In genomic region chr4:122604146-122604545, GRCh38 we compare ENCODE assay signal across 24 cellular contexts. TPM values are rescaled to one million over a fixed set of nuclear protein-coding genes. Genes with fewer than 3 reads are reported as not detected.
"Had no signal": no experiment of that assay in that cellular context is flagged by ENCODE, and none has a peak within 500 bp of the region (broad histone marks: within the 10 kb centered on the region; RNA-seq: fewer than 3 reads in every experiment).

No MANE protein-coding gene starts in this region.

- H3K9me3 ChIP-seq: esophagus squamous epithelium, heart left ventricle, neutrophil, pancreas, psoas muscle, tibial artery, uterus had no signal

- H3K27ac Mint-ChIP-seq: activated B cell treated with CpG ODN at 0.5 μM for 24 hours; activated CD4-positive, alpha-beta memory T cell treated with anti-CD3 and anti-CD28 coated beads for 36 hours; activated naive CD8-positive, alpha-beta T cell treated with anti-CD3 and anti-CD28 coated beads for 36 hours; natural killer cell treated with Interleukin-12 subunit alpha and Interleukin-12 subunit beta and Interleukin-15 and Interleukin-18, amount 100 ng/mL, for 72 hours; stimulated activated naive CD8-positive, alpha-beta T cell treated with anti-CD3 and anti-CD28 coated beads, Interleukin-15, Interleukin-2, amounts not matched to agents 100 ng/mL and 50 ng/mL, for 24 hours had no signal

- H3K4me3 ChIP-seq: coronary artery, esophagus squamous epithelium, heart left ventricle, pancreas, psoas muscle, tibial artery, uterus had no signal

- H3K4me3 Mint-ChIP-seq: activated B cell treated with CpG ODN at 0.5 μM for 24 hours; activated CD4-positive, alpha-beta memory T cell treated with anti-CD3 and anti-CD28 coated beads for 36 hours; activated naive CD8-positive, alpha-beta T cell treated with anti-CD3 and anti-CD28 coated beads for 36 hours; natural killer cell treated with Interleukin-12 subunit alpha and Interleukin-12 subunit beta and Interleukin-15 and Interleukin-18, amount 100 ng/mL, for 72 hours; stimulated activated naive CD8-positive, alpha-beta T cell treated with anti-CD3 and anti-CD28 coated beads, Interleukin-15, Interleukin-2, amounts not matched to agents 100 ng/mL and 50 ng/mL, for 24 hours had no signal

- H3K36me3 Mint-ChIP-seq: activated naive CD8-positive, alpha-beta T cell treated with anti-CD3 and anti-CD28 coated beads for 36 hours had no signal

- H3K4me1 ChIP-seq: esophagus squamous epithelium, heart left ventricle, pancreas, psoas muscle, tibial artery, uterus had no signal

- H3K36me3 ChIP-seq: esophagus squamous epithelium, heart left ventricle, neutrophil, pancreas, tibial artery, uterus had no signal

- ATAC-seq: heart left ventricle; natural killer cell treated with Interleukin-12 subunit alpha and Interleukin-12 subunit beta and Interleukin-15 and Interleukin-18, amount 100 ng/mL, for 72 hours; pancreas; psoas muscle; right cardiac atrium had no signal

- DNase-seq: activated B cell treated with CpG ODN at 0.5 μM for 24 hours; activated CD4-positive, alpha-beta memory T cell treated with anti-CD3 and anti-CD28 coated beads for 36 hours; activated CD4-positive, alpha-beta T cell treated with anti-CD3 and anti-CD28 coated beads for 4 hours; activated naive CD4-positive, alpha-beta T cell treated with Interleukin-2 at 50 U/mL for 16 hours; activated naive CD8-positive, alpha-beta T cell treated with anti-CD3 and anti-CD28 coated beads for 36 hours; activated T-cell treated with anti-CD3 and anti-CD28 coated beads, Interleukin-2, amount 50 U/mL, for 48 hours; amniotic stem cell; cerebellar nuclear complex; esophagus squamous epithelium; heart left ventricle; kidney; pancreas; psoas muscle; right cardiac atrium; stimulated activated CD4-positive, alpha-beta T cell treated with anti-CD3 and anti-CD28 coated beads, Interleukin-1b, Interleukin-23, amount 100 ng/mL, for 48 hours; substantia nigra; T1000; tibial artery; uterus had no signal

- H3K27me3 ChIP-seq: uterus had no signal

- H3K4me1 Mint-ChIP-seq: activated B cell treated with CpG ODN at 0.5 μM for 24 hours had no signal

- H3K9me3 Mint-ChIP-seq: activated B cell treated with CpG ODN at 0.5 μM for 24 hours; activated CD4-positive, alpha-beta memory T cell treated with anti-CD3 and anti-CD28 coated beads for 36 hours; activated naive CD8-positive, alpha-beta T cell treated with anti-CD3 and anti-CD28 coated beads for 36 hours; natural killer cell treated with Interleukin-12 subunit alpha and Interleukin-12 subunit beta and Interleukin-15 and Interleukin-18, amount 100 ng/mL, for 72 hours; stimulated activated naive CD8-positive, alpha-beta T cell treated with anti-CD3 and anti-CD28 coated beads, Interleukin-15, Interleukin-2, amounts not matched to agents 100 ng/mL and 50 ng/mL, for 24 hours had no signal

- FAIRE-seq: kidney, pancreas had no signal

- H3K27ac ChIP-seq: coronary artery, esophagus squamous epithelium, heart left ventricle, neutrophil, pancreas, psoas muscle, tibial artery, uterus had no signal

RNA-seq across cellular contexts. Expression of gene IL21, which starts 16.7 kb away (rescaled TPM):
- total RNA-seq: activated B cell treated with CpG ODN at 0.5 μM for 24 hours; activated naive CD8-positive, alpha-beta T cell treated with anti-CD3 and anti-CD28 coated beads for 36 hours; heart left ventricle; kidney; pancreas; psoas muscle; right cardiac atrium; skeletal muscle tissue; uterus had no signal
- polyA plus RNA-seq: heart left ventricle, pancreas, right cardiac atrium had no signal
